ENCODE assay signal across 2 cellular contexts in the genomic region with DNA sequence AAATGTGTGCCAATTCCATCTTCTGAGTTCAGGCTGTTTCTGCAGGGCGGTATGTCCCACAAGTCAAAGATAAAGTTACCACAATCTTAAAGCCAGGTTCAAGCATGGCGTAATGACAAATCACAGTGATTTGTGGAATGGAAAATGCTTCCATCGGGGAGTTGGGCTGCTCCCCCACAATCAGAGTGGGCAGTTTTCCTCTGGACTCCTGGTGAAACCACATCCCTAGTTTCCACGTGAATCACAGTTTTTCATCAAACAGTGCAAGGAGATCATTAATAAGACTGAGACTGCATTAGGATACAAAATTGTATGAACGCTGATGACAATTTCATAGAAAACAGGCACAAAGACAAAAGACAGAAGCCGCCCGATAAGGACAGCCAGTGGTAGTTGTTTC.
TF ChIP-seq lines count a peak whose summit lies in the region.

No MANE protein-coding gene starts in this region.

TF ChIP-seq in A549, 52 proteins besides CTCF, POLR2A, EP300 and RAD21:
- no peak for TF ChIP-seq HES2 (IDR thresholded peaks at IDR 0.05)
- TF ChIP-seq NFE2L2 (conservative IDR thresholded peaks at IDR 0.05; ENCODE audit: low read length), result no peak
- TF ChIP-seq FOSB (CRISPR knock-in tag; IDR thresholded peaks at IDR 0.05), result no peak
- no peak for TF ChIP-seq JUN (IDR thresholded peaks at IDR 0.05)
- no peak for TF ChIP-seq GATA3 (IDR thresholded peaks at IDR 0.05; ENCODE audit: borderline replicate concordance)
- no peak for TF ChIP-seq BCL3 (IDR thresholded peaks at IDR 0.05)
- TF ChIP-seq MAZ (IDR thresholded peaks at IDR 0.05; ENCODE audit: borderline replicate concordance, low read depth, low read length), result no peak
- TF ChIP-seq RARB (CRISPR knock-in tag; IDR thresholded peaks at IDR 0.05), result no peak
- TF ChIP-seq EHMT2 (IDR thresholded peaks at IDR 0.05; ENCODE audit: low read depth), result no peak
- TF ChIP-seq HOXA7 (CRISPR knock-in tag; IDR thresholded peaks at IDR 0.05), result no peak
- TF ChIP-seq MYC (IDR thresholded peaks at IDR 0.05; ENCODE audit: borderline replicate concordance, low read length), result no peak
- TF ChIP-seq ESRRA (IDR thresholded peaks at IDR 0.05; ENCODE audit: borderline replicate concordance, low read length), result no peak
- no peak for TF ChIP-seq CBX8 (IDR thresholded peaks at IDR 0.05)
- no peak for TF ChIP-seq PHF8 (IDR thresholded peaks at IDR 0.05; ENCODE audit: borderline replicate concordance, low read depth)
- TF ChIP-seq, protein P1, sequence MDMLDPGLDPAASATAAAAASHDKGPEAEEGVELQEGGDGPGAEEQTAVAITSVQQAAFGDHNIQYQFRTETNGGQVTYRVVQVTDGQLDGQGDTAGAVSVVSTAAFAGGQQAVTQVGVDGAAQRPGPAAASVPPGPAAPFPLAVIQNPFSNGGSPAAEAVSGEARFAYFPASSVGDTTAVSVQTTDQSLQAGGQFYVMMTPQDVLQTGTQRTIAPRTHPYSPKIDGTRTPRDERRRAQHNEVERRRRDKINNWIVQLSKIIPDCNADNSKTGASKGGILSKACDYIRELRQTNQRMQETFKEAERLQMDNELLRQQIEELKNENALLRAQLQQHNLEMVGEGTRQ (IDR thresholded peaks at IDR 0.05), result no peak
- TF ChIP-seq ATOH8 (CRISPR knock-in tag; IDR thresholded peaks at IDR 0.05; ENCODE audit: low read depth), result no peak
- TF ChIP-seq TP53 (CRISPR knock-in tag; IDR thresholded peaks at IDR 0.05), result no peak
- no peak for TF ChIP-seq SREBF2 (IDR thresholded peaks at IDR 0.05)
- TF ChIP-seq NPAS2 (CRISPR knock-in tag; IDR thresholded peaks at IDR 0.05; ENCODE audit: borderline replicate concordance), result no peak
- TF ChIP-seq SMC3 (IDR thresholded peaks at IDR 0.05), result no peak
TF ChIP-seq in A549: peak in this region for 0.

TF ChIP-seq in K562, 482 proteins besides CTCF, POLR2A, EP300 and RAD21:
- TF ChIP-seq RCOR1 (IDR thresholded peaks at IDR 0.05; ENCODE audit: borderline replicate concordance in 1 of 2, low read depth in 2 of 2, low read length in 2 of 2) (peak in 1 of 2 experiments; percentile 37; a peak in 1 of 4 replicates), HOXB6 (CRISPR knock-in tag; IDR thresholded peaks at IDR 0.05; ENCODE audit: borderline replicate concordance) (no peak)
TF ChIP-seq in K562: peak in this region for 1.
